In the genomic region with DNA sequence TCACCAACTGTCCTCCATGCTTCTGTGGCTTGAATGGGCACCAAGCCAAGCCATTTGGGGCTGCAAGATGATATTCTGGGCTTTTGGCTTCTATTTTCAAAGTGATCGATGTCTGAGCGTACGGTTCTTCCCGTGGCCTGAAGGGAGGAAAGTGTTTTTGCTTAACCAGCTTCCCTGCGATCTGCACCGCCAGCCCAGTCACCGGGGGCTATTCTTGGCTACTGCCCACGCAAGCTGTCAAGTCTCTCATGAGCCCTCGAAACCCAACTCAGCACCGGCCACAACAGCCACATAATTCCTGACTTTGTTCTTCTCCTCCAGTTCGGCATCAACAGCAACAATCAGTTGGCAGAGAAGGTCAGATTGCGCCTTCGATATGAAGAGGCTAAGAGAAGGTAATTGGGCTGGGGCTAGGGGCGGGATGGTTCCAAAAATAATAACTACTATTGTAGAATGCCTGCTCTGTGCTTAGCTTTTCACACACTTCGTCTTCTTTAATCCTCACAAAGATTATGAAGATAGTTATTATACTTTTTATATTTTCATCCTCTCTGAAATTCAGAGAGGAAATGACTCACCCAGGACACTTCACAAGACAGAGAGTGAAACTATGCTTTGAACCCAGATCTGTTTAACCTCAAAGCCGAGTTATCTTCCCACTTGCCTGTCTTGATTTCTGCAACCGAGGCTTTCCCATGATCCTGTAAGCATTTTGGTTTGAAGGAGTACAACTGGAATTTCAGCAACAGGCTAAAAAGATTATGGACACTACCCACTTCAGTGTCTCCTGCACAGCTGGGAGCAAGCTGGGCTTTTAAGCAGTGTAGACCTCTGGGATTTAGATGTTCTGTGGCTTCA, we compare ENCODE assay signal across 8 cellular contexts.
DNase-seq lines count a peak whose midpoint lies in the region; ATAC-seq, FAIRE-seq and TF ChIP-seq lines count a peak whose summit lies in the region.

No MANE protein-coding gene starts in this region.

- peak overlapping the region; percentile 21 to 82 (median 81) for H3K27ac Mint-ChIP-seq in nephron

- H3K4me3 ChIP-seq in Jurkat, Clone E6-1 (ENCODE audit: low read length) = peak overlapping the region; percentile 2; the same call in 1 of the 2 replicates

- no peak for TF ChIP-seq POLR2A in GM12892 (IDR thresholded peaks at IDR 0.05; ENCODE audit: low read depth, low read length)

- TF ChIP-seq CTCF in nephron (IDR thresholded peaks at IDR 0.05; ENCODE audit: unreplicated experiment in 3 of 3) = no peak

- peak overlapping the region in 1 of 3 experiments; percentile 47 for H3K4me3 Mint-ChIP-seq in nephron

- H3K4me1 Mint-ChIP-seq in nephron = peaks cover 31% of the 10 kb centered on the region

- DNase-seq in Jurkat, Clone E6-1 (ENCODE audit: low read depth, low spot score) = peak; percentile 60
- DNase-seq in activated effector memory CD4-positive, alpha-beta T cell treated with anti-CD3 and anti-CD28 coated beads, Interleukin-2, amount 50 U/mL, for 16 hours = peak; percentile 70
- DNase-seq in GM12892 (ENCODE audit: insufficient read length) (no peak), globus pallidus (ENCODE audit: low spot score) (no peak), ecto neural progenitor cell (ENCODE audit: low spot score) (no peak)

- peaks cover 4% of the 10 kb centered on the region for H3K36me3 Mint-ChIP-seq in nephron (ENCODE audit: low read depth)

- H3K9me3 Mint-ChIP-seq in nephron = no peaks in the 10 kb centered on the region

- H3K27me3 Mint-ChIP-seq in nephron (ENCODE audit: low read depth) = no peaks in the 10 kb centered on the region

- ATAC-seq in GM18867 (IDR thresholded peaks at IDR 0.05; ENCODE audit: unreplicated experiment) (peak; percentile 73), HG02610 (IDR thresholded peaks at IDR 0.05; ENCODE audit: unreplicated experiment) (no peak)

- FAIRE-seq in GM12892 (lab: Jason Lieb, UNC) = no peak

Comparison
In these comparisons a context has a peak if more than half of its experiments do, and no peak if none do; other contexts are left out.
1. DNase-seq: peak in Jurkat, Clone E6-1 (single experiment) and activated effector memory CD4-positive, alpha-beta T cell treated with anti-CD3 and anti-CD28 coated beads, Interleukin-2, amount 50 U/mL, for 16 hours (single experiment); none in GM12892 (single experiment), globus pallidus (single experiment) and ecto neural progenitor cell (single experiment).